9 cellular contexts compared by ENCODE assay signal in the genomic region with DNA sequence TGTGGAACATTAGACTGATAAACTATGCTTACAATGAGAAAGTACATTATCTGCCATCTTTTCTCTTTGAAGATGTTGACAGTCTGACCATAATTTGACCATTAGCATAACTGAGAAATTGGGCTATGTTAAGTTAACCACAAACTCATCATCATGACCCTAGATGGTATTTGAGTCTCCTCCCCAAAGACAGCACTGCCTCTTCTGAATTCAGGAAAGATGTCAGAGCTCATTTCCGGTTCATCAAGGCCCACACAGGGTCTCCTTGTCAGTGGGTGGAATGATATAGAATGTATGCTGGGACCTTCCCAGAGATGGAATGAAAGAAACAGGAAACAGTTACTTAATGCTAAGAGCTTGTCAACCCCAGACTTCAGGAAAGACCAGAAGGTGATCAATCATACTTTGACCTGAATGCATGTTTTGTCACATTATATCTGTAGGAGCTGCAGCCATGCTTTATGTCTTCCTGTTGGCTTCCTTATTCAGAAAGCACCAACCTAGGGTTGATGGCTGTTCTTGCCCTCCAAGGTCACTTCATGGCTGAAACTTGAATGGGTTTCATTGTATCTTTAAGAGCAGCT.
DNase-seq lines count a peak whose midpoint lies in the region; ATAC-seq and TF ChIP-seq lines count a peak whose summit lies in the region.
"Had no signal": no experiment of that assay in that cellular context is flagged by ENCODE, and none has a peak within 500 bp of the region (broad histone marks: within the 10 kb centered on the region; RNA-seq: fewer than 3 reads in every experiment).

No MANE protein-coding gene starts in this region.

- H3K4me3 ChIP-seq in testis = no peak overlapping the region

- no peaks in the 10 kb centered on the region for H3K36me3 ChIP-seq in testis (ENCODE audit: low read depth, missing control alignments)

- H3K27ac ChIP-seq in epithelial cell of prostate (peak overlapping the region; percentile 47), testis (peak overlapping the region; percentile 5 to 6)

- no peak for TF ChIP-seq POLR2A in testis (IDR thresholded peaks at IDR 0.05)

- peaks cover 16% of the 10 kb centered on the region for H3K4me1 ChIP-seq in testis

- peak; percentile 33 for ATAC-seq in HG03460 (IDR thresholded peaks at IDR 0.05; ENCODE audit: unreplicated experiment)

- no peak for TF ChIP-seq CTCF in testis (IDR thresholded peaks at IDR 0.05)

- no peaks in the 10 kb centered on the region for H3K27me3 ChIP-seq in testis

- intact Hi-C loops in testis (cut with DNase I; ENCODE audit: low total_unique reads) = no loop called here

- WGBS in testis, 2 donors = 68 to 89% methylated on average over 1 of the region's 1 CpG

- DNase-seq in DMS53 (lab: John Stamatoyannopoulos, UW) (peak; percentile 39), DMS53 treated with DMSO at 0.1 percent for 48 hours (lab: John Stamatoyannopoulos, UW; ENCODE audit: unreplicated experiment) (no peak), epithelial cell of prostate (ENCODE audit: low read depth, low spot score) (no peak), testis (no peak), NCI-H1092 treated with DMSO at 0.1 percent for 48 hours (lab: John Stamatoyannopoulos, UW) (no peak), NCI-H82 (lab: John Stamatoyannopoulos, UW) (no peak), NCI-H2227 (lab: John Stamatoyannopoulos, UW; ENCODE audit: unreplicated experiment) (no peak)
- DNase-seq: activated CD4-positive, CD25-positive, alpha-beta regulatory T cell had no signal

- no peaks in the 10 kb centered on the region for H3K9me3 ChIP-seq in testis
